Comparison of ENCODE assay signal across 6 cellular contexts in the genomic region with DNA sequence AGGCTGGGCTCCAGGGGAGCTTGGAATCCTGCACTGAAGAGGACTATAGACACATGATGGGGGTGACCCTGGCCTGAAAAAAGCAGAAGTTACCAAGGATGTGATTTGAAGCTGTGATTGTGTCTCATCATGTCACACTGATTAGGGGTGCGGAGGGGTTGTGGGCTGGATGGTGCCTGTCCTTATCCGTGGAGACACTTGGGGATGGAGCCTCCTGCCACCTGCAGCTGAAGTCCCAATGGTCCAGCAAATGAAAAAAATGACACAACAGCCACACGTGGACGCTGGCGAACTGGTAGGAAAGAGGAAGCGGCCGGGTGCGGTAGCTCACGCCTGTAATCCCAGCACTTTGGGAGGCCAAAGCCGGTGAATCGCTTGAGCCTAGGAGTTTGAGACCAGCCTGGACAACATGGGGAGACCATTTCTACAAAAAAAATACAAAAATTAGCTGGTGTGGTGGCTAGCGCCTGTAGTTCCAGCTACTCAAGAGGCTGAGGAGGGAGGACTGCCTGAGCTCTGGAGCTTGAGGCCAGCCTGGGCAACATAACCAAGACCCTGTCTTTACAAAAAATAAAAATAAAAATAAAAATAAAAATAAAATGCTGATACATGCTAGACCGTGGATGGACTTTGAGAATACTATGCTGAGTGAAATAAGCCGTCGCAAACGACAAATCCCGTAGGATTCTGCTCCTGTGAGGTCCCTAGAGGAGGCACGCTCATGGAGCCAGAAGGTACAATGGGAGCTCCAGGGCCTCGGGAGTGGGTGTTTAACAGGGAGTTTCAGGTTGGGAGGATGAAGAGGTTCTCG. TPM values are rescaled to one million over a fixed set of nuclear protein-coding genes. Genes with fewer than 3 reads are reported as not detected.
DNase-seq lines count a peak whose midpoint lies in the region; ATAC-seq and TF ChIP-seq lines count a peak whose summit lies in the region.

No MANE protein-coding gene starts in this region.

- peak overlapping the region; percentile 94 for H3K27ac Mint-ChIP-seq in activated T-helper 1 cell treated with anti-CD3 and anti-CD28 coated beads, Interleukin-12 subunit alpha, Interleukin-12 subunit beta, Interleukin-2, Interleukin-4 antibody, amounts not matched to agents 30 ng/mL and 10 ng/mL and 1 ng/mL, durations not matched to agents 14 hours and 24 hours and 36 hours

- no peaks in the 10 kb centered on the region for H3K9me3 ChIP-seq in mucosa of descending colon

- TF ChIP-seq CTCF in mucosa of descending colon (IDR thresholded peaks at IDR 0.05) = no peak

- in situ Hi-C loops in ACHN (cut with HindIII; ENCODE audit: low pct_ligation_motif_present, low pct_unique_long_range_greater_than_20kb, low sequenced_read_pairs) = no loop called here

- ATAC-seq in HG02981 (IDR thresholded peaks at IDR 0.05; ENCODE audit: unreplicated experiment) (peak; percentile 0), mucosa of descending colon (no peak)

- no peak for DNase-seq in activated T-helper 1 cell treated with anti-CD3 and anti-CD28 coated beads, Interleukin-12 subunit alpha, Interleukin-12 subunit beta, Interleukin-2, Interleukin-4 antibody, amounts not matched to agents 30 ng/mL and 10 ng/mL and 1 ng/mL, durations not matched to agents 14 hours and 24 hours and 36 hours (ENCODE audit: low spot score)
- peak; percentile 47 to 60 (median 51) for DNase-seq in mucosa of descending colon
- DNase-seq in activated effector memory CD4-positive, alpha-beta T cell treated with Interleukin-2 at 50 U/mL for 16 hours = no peak
- DNase-seq in UCSD-AML1 (lab: John Stamatoyannopoulos, UW; ENCODE audit: unreplicated experiment) = no peak
- no peak for DNase-seq in ACHN

- intact Hi-C loops in activated T-helper 1 cell treated with anti-CD3 and anti-CD28 coated beads, Interleukin-12 subunit alpha, Interleukin-12 subunit beta, Interleukin-2, Interleukin-4 antibody, amounts not matched to agents 30 ng/mL and 10 ng/mL and 1 ng/mL, durations not matched to agents 14 hours and 24 hours and 36 hours (cut with micrococcal nuclease) = loop anchor here (1.0 to 10.0 kb wide), 10 partner anchors 61 to 1760 kb away; a partner anchor contains a TSS
- intact Hi-C loops in mucosa of descending colon (cut with DNase I, micrococcal nuclease) = no loop called here

- no peak overlapping the region for H3K4me3 ChIP-seq in mucosa of descending colon

- no peaks in the 10 kb centered on the region for H3K9me3 Mint-ChIP-seq in activated T-helper 1 cell treated with anti-CD3 and anti-CD28 coated beads, Interleukin-12 subunit alpha, Interleukin-12 subunit beta, Interleukin-2, Interleukin-4 antibody, amounts not matched to agents 30 ng/mL and 10 ng/mL and 1 ng/mL, durations not matched to agents 14 hours and 24 hours and 36 hours

- peaks cover 18% of the 10 kb centered on the region for H3K4me1 ChIP-seq in mucosa of descending colon (ENCODE audit: low read depth)

- H3K36me3 Mint-ChIP-seq in activated T-helper 1 cell treated with anti-CD3 and anti-CD28 coated beads, Interleukin-12 subunit alpha, Interleukin-12 subunit beta, Interleukin-2, Interleukin-4 antibody, amounts not matched to agents 30 ng/mL and 10 ng/mL and 1 ng/mL, durations not matched to agents 14 hours and 24 hours and 36 hours (ENCODE audit: low read depth) = peaks cover 6% of the 10 kb centered on the region

- no peaks in the 10 kb centered on the region for H3K36me3 ChIP-seq in mucosa of descending colon (ENCODE audit: low read depth)

- H3K4me1 Mint-ChIP-seq in activated T-helper 1 cell treated with anti-CD3 and anti-CD28 coated beads, Interleukin-12 subunit alpha, Interleukin-12 subunit beta, Interleukin-2, Interleukin-4 antibody, amounts not matched to agents 30 ng/mL and 10 ng/mL and 1 ng/mL, durations not matched to agents 14 hours and 24 hours and 36 hours (ENCODE audit: low read depth) = peaks cover 21% of the 10 kb centered on the region

- peak overlapping the region; percentile 86 for H3K4me3 Mint-ChIP-seq in activated T-helper 1 cell treated with anti-CD3 and anti-CD28 coated beads, Interleukin-12 subunit alpha, Interleukin-12 subunit beta, Interleukin-2, Interleukin-4 antibody, amounts not matched to agents 30 ng/mL and 10 ng/mL and 1 ng/mL, durations not matched to agents 14 hours and 24 hours and 36 hours

- H3K27me3 Mint-ChIP-seq in activated T-helper 1 cell treated with anti-CD3 and anti-CD28 coated beads, Interleukin-12 subunit alpha, Interleukin-12 subunit beta, Interleukin-2, Interleukin-4 antibody, amounts not matched to agents 30 ng/mL and 10 ng/mL and 1 ng/mL, durations not matched to agents 14 hours and 24 hours and 36 hours (ENCODE audit: insufficient read depth) = no peaks in the 10 kb centered on the region

RNA-seq across cellular contexts. Expression of a gene that starts 0.8 kb away (rescaled TPM):
- total RNA-seq in activated T-helper 1 cell treated with anti-CD3 and anti-CD28 coated beads, Interleukin-12 subunit alpha, Interleukin-12 subunit beta, Interleukin-2, Interleukin-4 antibody, amounts not matched to agents 30 ng/mL and 10 ng/mL and 1 ng/mL, durations not matched to agents 14 hours and 24 hours and 36 hours = 7.5 and 8.1 TPM in 2 replicates
- total RNA-seq in mucosa of descending colon = 10 to 100 TPM; 11.5 to 12.9 (median 11.8) TPM

RNA-seq across cellular contexts. Expression of a gene that starts 15.0 kb away (rescaled TPM):
- 0.61 and 0.93 TPM in 2 replicates for total RNA-seq in activated T-helper 1 cell treated with anti-CD3 and anti-CD28 coated beads, Interleukin-12 subunit alpha, Interleukin-12 subunit beta, Interleukin-2, Interleukin-4 antibody, amounts not matched to agents 30 ng/mL and 10 ng/mL and 1 ng/mL, durations not matched to agents 14 hours and 24 hours and 36 hours
- total RNA-seq in mucosa of descending colon = 1 to 10 TPM in 2 of 3 donors, under 1 TPM in 1; 0.55 to 8.9 (median 1.5) TPM

RNA-seq across cellular contexts. Expression of a gene that starts 24.7 kb away (rescaled TPM):
- total RNA-seq in activated T-helper 1 cell treated with anti-CD3 and anti-CD28 coated beads, Interleukin-12 subunit alpha, Interleukin-12 subunit beta, Interleukin-2, Interleukin-4 antibody, amounts not matched to agents 30 ng/mL and 10 ng/mL and 1 ng/mL, durations not matched to agents 14 hours and 24 hours and 36 hours = 201 and 202 TPM in 2 replicates
- 100 to 1,000 TPM; 165 to 182 (median 178) TPM for total RNA-seq in mucosa of descending colon

RNA-seq across cellular contexts. Expression of a gene that starts 43.1 kb away (rescaled TPM):
- 15.0 and 15.2 TPM in 2 replicates for total RNA-seq in activated T-helper 1 cell treated with anti-CD3 and anti-CD28 coated beads, Interleukin-12 subunit alpha, Interleukin-12 subunit beta, Interleukin-2, Interleukin-4 antibody, amounts not matched to agents 30 ng/mL and 10 ng/mL and 1 ng/mL, durations not matched to agents 14 hours and 24 hours and 36 hours
- 10 to 100 TPM in 1 of 3 donors, 1 to 10 TPM in 2; 4.2 to 30.9 (median 7.5) TPM for total RNA-seq in mucosa of descending colon

RNA-seq across cellular contexts. Expression of a gene that starts 55.7 kb away (rescaled TPM):
- 53.3 and 61.7 TPM in 2 replicates for total RNA-seq in activated T-helper 1 cell treated with anti-CD3 and anti-CD28 coated beads, Interleukin-12 subunit alpha, Interleukin-12 subunit beta, Interleukin-2, Interleukin-4 antibody, amounts not matched to agents 30 ng/mL and 10 ng/mL and 1 ng/mL, durations not matched to agents 14 hours and 24 hours and 36 hours
- total RNA-seq in mucosa of descending colon = 10 to 100 TPM; 24.3 to 42.1 (median 37.3) TPM

Comparison
In these comparisons a context has a peak if more than half of its experiments do, and no peak if none do; other contexts are left out.
1. DNase-seq: peak in mucosa of descending colon (3 of 3); none in activated T-helper 1 cell treated with anti-CD3 and anti-CD28 coated beads, Interleukin-12 subunit alpha, Interleukin-12 subunit beta, Interleukin-2, Interleukin-4 antibody, amounts not matched to agents 30 ng/mL and 10 ng/mL and 1 ng/mL, durations not matched to agents 14 hours and 24 hours and 36 hours (single experiment), activated effector memory CD4-positive, alpha-beta T cell treated with Interleukin-2 at 50 U/mL for 16 hours (single experiment), UCSD-AML1 (single experiment) and ACHN (single experiment).